Comparison of ENCODE assay signal across 23 cellular contexts in the genomic region with DNA sequence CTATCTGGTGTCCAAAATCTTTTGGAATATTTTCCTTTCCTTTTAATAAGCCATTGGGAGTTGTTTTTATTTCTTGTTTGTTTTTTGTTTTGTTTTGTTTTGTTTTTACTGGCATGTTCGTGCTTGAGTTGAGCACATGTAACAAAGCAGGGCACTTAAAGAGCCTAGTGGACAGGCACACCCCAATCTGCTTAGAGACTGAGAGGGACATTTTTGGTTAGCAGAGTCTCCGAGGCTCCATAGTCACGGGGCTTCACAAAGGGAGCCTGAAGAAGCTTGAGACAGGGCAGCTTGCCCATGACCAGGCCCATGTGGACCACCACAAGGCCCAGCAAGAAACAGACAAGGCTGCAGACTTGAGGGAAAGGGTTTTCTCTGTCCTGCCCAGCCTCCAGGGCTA.
DNase-seq lines count a peak whose midpoint lies in the region; TF ChIP-seq lines count a peak whose summit lies in the region.
"Had no signal": no experiment of that assay in that cellular context is flagged by ENCODE, and none has a peak within 500 bp of the region (broad histone marks: within the 10 kb centered on the region; RNA-seq: fewer than 3 reads in every experiment).

No MANE protein-coding gene starts in this region.

- no peaks in the 10 kb centered on the region for H3K79me2 ChIP-seq in Karpas-422 (ENCODE audit: low read length)

- peaks cover 25% of the 10 kb centered on the region for H3K36me3 ChIP-seq in KOPT-K1 (ENCODE audit: insufficient read depth, low read length)
- no peaks in the 10 kb centered on the region for H3K36me3 ChIP-seq in mesenchymal stem cell (ENCODE audit: control insufficient read depth in 1 of 2, insufficient read depth in 2 of 2, low read depth in 1 of 2, low read length in 2 of 2)
- H3K36me3 ChIP-seq in suprapubic skin: no peaks in the 10 kb centered on the region
- no peaks in the 10 kb centered on the region for H3K36me3 ChIP-seq in Karpas-422 (ENCODE audit: insufficient read depth, low read length)
- H3K36me3 ChIP-seq: BLaER1, Peyer's patch, SJSA1 had no signal

- no peaks in the 10 kb centered on the region for H3K9me2 ChIP-seq in Karpas-422 (replicated peaks; ENCODE audit: insufficient read depth, low read length)

- DNase-seq in EH (ENCODE audit: low read depth) (peak; percentile 11), mesenchymal stem cell (no peak), suprapubic skin (ENCODE audit: low spot score in 2 of 2) (no peak), SIG-M5 treated with dmso at 0.1 percent for 504 hours (lab: John Stamatoyannopoulos, UW; ENCODE audit: unreplicated experiment) (no peak), NCI-H2029 (lab: John Stamatoyannopoulos, UW) (no peak), Karpas-422 (no peak)
- DNase-seq in activated CD8-positive, alpha-beta memory T cell treated with anti-CD3 and anti-CD28 coated beads, Interleukin-2, amount 50 U/mL, for 4 hours: no peak
- DNase-seq: CD4-positive, alpha-beta T cell; COR-L47; DMS79 treated with DMSO at 0.1 percent for 48 hours; MM.1S; NCI-H1092; NCI-H1436 treated with DMSO at 0.1 percent for 48 hours; NCI-H2029 treated with DMSO at 0.1 percent for 48 hours; NCI-H226; NCI-H510A treated with DMSO at 0.1 percent for 48 hours; NCI-H774; NK-92 treated with Interleukin-12 subunit alpha and Interleukin-12 subunit beta, amount 100 ng/mL, for 24 hours; Peyer's patch had no signal

- no peaks in the 10 kb centered on the region for H3K79me1 ChIP-seq in mesenchymal stem cell (replicated peaks; ENCODE audit: low read length, poor library complexity, severe bottlenecking)

- H3K9me3 ChIP-seq in KOPT-K1 (ENCODE audit: insufficient read depth, low read length, poor library complexity, severe bottlenecking) (peaks cover 22% of the 10 kb centered on the region), mesenchymal stem cell (ENCODE audit: control insufficient read depth, low read length) (no peaks in the 10 kb centered on the region), suprapubic skin (no peaks in the 10 kb centered on the region), Karpas-422 (ENCODE audit: low read length) (no peaks in the 10 kb centered on the region)
- H3K9me3 ChIP-seq: A549, BLaER1, Peyer's patch, SJSA1 had no signal

- no peak overlapping the region for H2BK120ac ChIP-seq in mesenchymal stem cell (ENCODE audit: low read depth, low read length)

- no peak overlapping the region for H3K23ac ChIP-seq in mesenchymal stem cell (ENCODE audit: low read length in 2 of 2)

- H3K27me3 ChIP-seq in mesenchymal stem cell (ENCODE audit: control insufficient read depth in 1 of 2, insufficient read depth in 1 of 2, low read length in 2 of 2): no peaks in the 10 kb centered on the region
- H3K27me3 ChIP-seq in suprapubic skin: no peaks in the 10 kb centered on the region
- H3K27me3 ChIP-seq in Karpas-422 (ENCODE audit: low read length): no peaks in the 10 kb centered on the region
- H3K27me3 ChIP-seq: BLaER1, Peyer's patch, SJSA1 had no signal

- H3K4me3 ChIP-seq in mesenchymal stem cell (ENCODE audit: insufficient read depth in 1 of 2, low read depth in 1 of 2, low read length in 2 of 2): peak overlapping the region in 1 of 2 experiments; percentile 36
- H3K4me3 ChIP-seq in suprapubic skin: peak overlapping the region; percentile 14
- no peak overlapping the region for H3K4me3 ChIP-seq in Karpas-422 (ENCODE audit: low read length)
- H3K4me3 ChIP-seq: A549, BLaER1, Peyer's patch, SJSA1 had no signal

- WGBS in mesenchymal stem cell: 80% methylated on average over 3 of the region's 3 CpGs
- WGBS in suprapubic skin: 57% methylated on average over 3 of the region's 3 CpGs

- no peak overlapping the region for H4K8ac ChIP-seq in mesenchymal stem cell (ENCODE audit: low read length)

- no peak overlapping the region for H4K91ac ChIP-seq in mesenchymal stem cell (ENCODE audit: low read length)

- H2BK12ac ChIP-seq in mesenchymal stem cell (ENCODE audit: low read length in 2 of 2): no peak overlapping the region

- no peak overlapping the region for H3K18ac ChIP-seq in mesenchymal stem cell (ENCODE audit: low read depth in 1 of 2, low read length in 2 of 2)

- H2BK15ac ChIP-seq in mesenchymal stem cell (ENCODE audit: low read depth, poor library complexity, severe bottlenecking): no peak overlapping the region

- no peak overlapping the region for H2BK5ac ChIP-seq in mesenchymal stem cell (ENCODE audit: low read depth, low read length, poor library complexity, severe bottlenecking)

- no peak overlapping the region for H2AFZ ChIP-seq in mesenchymal stem cell (ENCODE audit: low read depth, low read length)
- no peak overlapping the region for H2AFZ ChIP-seq in Karpas-422 (ENCODE audit: low read length)

- no peaks in the 10 kb centered on the region for H3K4me1 ChIP-seq in mesenchymal stem cell (ENCODE audit: control insufficient read depth, insufficient read depth, low read depth, low read length)
- H3K4me1 ChIP-seq in suprapubic skin: no peaks in the 10 kb centered on the region
- H3K4me1 ChIP-seq in Karpas-422 (ENCODE audit: low read length): peaks cover 10% of the 10 kb centered on the region
- H3K4me1 ChIP-seq: A549, BLaER1, Peyer's patch, SJSA1 had no signal

- H4K20me1 ChIP-seq in Karpas-422 (ENCODE audit: insufficient read depth, low read depth, low read length): no peaks in the 10 kb centered on the region
- H4K20me1 ChIP-seq: BLaER1 had no signal

- H3K27ac ChIP-seq in KOPT-K1 (ENCODE audit: low read depth, low read length, poor library complexity, severe bottlenecking) (peak overlapping the region; percentile 93), mesenchymal stem cell (ENCODE audit: low read length, poor library complexity, severe bottlenecking) (no peak overlapping the region), suprapubic skin (peak overlapping the region; percentile 45), Karpas-422 (ENCODE audit: low read length) (no peak overlapping the region)
- H3K27ac ChIP-seq: A549, BLaER1, Peyer's patch, SJSA1 had no signal

- TF ChIP-seq POLR2A in suprapubic skin (IDR thresholded peaks at IDR 0.05): no peak

- H3K9ac ChIP-seq in mesenchymal stem cell (ENCODE audit: low read length) (peak overlapping the region; percentile 54), Karpas-422 (ENCODE audit: low read length) (no peak overlapping the region)
- H3K9ac ChIP-seq: BLaER1 had no signal

- H3K4me2 ChIP-seq in mesenchymal stem cell (ENCODE audit: low read length, poor library complexity, severe bottlenecking) (no peak overlapping the region), Karpas-422 (ENCODE audit: low read depth, low read length, poor library complexity, severe bottlenecking) (no peak overlapping the region)
- H3K4me2 ChIP-seq: A549, BLaER1 had no signal

- no peak for TF ChIP-seq EP300 in suprapubic skin (IDR thresholded peaks at IDR 0.05)

- H2AK5ac ChIP-seq in mesenchymal stem cell (ENCODE audit: low read length, severe bottlenecking): no peak overlapping the region

- no peak overlapping the region for H3K4ac ChIP-seq in mesenchymal stem cell (ENCODE audit: low read depth in 1 of 2, low read length in 2 of 2)

- TF ChIP-seq CTCF in suprapubic skin (IDR thresholded peaks at IDR 0.05): no peak

- H3K14ac ChIP-seq in mesenchymal stem cell (ENCODE audit: low read length in 2 of 2): no peak overlapping the region

Comparison
In these comparisons a context has a peak if more than half of its experiments do, and no peak if none do; other contexts are left out.
1. H3K27ac ChIP-seq: peak in KOPT-K1 (single experiment) and suprapubic skin (single experiment); none in mesenchymal stem cell (single experiment) and Karpas-422 (single experiment).